3 cellular contexts compared by ENCODE assay signal in the genomic region with DNA sequence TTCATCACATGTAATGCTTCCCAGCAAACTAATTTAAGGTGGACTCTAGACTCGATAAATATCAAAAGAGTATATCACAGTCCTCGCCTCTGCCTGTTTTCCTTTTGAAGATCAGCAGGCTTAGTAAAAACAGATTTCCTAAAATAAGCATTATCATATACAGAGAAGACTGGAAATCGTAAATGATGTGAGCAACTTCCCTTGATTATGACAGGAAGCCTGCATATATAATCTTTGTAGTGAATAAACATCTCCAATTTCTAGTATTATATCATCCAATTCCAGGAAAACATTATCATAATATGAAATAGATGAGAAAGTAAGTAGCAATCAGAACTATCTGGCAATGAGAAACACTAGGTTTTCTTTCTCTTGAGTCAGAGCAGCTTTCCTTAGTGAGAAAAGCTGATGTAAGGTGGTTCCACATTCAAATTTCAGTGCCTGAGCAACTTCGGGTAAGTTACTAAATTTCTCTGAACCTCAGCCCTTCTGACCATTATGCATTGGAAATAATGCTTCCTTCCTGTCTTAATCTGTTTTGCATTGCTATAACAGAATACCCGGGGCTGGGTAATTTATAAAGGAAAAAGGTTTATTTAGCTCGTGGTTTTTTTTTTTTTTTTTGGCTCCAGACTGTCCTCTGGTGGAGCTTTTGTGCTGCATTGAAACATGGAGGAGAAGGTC.
TF ChIP-seq lines count a peak whose summit lies in the region.

No MANE protein-coding gene starts in this region.

TF ChIP-seq in SK-N-SH, 30 proteins besides CTCF, POLR2A, EP300 and RAD21:
- TF ChIP-seq FOXM1 (IDR thresholded peaks at IDR 0.05; ENCODE audit: low read depth) (no peak), MEF2A (IDR thresholded peaks at IDR 0.05; ENCODE audit: borderline replicate concordance, low read depth) (no peak), NFIC (IDR thresholded peaks at IDR 0.05; ENCODE audit: borderline replicate concordance) (no peak), SMC3 (IDR thresholded peaks at IDR 0.05; ENCODE audit: low read depth, low read length) (no peak), ZBTB33 (IDR thresholded peaks at IDR 0.05; ENCODE audit: borderline replicate concordance, low read depth) (no peak), TEAD4 (IDR thresholded peaks at IDR 0.05; ENCODE audit: borderline replicate concordance, insufficient read depth) (no peak), USF2 (IDR thresholded peaks at IDR 0.05; ENCODE audit: borderline replicate concordance, low read depth, low read length) (no peak), GATA2 (CRISPR knock-in tag; IDR thresholded peaks at IDR 0.05) (no peak), YY1 (IDR thresholded peaks at IDR 0.05; ENCODE audit: low read depth) (no peak), TCF12 (IDR thresholded peaks at IDR 0.05) (no peak)
- TF ChIP-seq, protein P1, sequence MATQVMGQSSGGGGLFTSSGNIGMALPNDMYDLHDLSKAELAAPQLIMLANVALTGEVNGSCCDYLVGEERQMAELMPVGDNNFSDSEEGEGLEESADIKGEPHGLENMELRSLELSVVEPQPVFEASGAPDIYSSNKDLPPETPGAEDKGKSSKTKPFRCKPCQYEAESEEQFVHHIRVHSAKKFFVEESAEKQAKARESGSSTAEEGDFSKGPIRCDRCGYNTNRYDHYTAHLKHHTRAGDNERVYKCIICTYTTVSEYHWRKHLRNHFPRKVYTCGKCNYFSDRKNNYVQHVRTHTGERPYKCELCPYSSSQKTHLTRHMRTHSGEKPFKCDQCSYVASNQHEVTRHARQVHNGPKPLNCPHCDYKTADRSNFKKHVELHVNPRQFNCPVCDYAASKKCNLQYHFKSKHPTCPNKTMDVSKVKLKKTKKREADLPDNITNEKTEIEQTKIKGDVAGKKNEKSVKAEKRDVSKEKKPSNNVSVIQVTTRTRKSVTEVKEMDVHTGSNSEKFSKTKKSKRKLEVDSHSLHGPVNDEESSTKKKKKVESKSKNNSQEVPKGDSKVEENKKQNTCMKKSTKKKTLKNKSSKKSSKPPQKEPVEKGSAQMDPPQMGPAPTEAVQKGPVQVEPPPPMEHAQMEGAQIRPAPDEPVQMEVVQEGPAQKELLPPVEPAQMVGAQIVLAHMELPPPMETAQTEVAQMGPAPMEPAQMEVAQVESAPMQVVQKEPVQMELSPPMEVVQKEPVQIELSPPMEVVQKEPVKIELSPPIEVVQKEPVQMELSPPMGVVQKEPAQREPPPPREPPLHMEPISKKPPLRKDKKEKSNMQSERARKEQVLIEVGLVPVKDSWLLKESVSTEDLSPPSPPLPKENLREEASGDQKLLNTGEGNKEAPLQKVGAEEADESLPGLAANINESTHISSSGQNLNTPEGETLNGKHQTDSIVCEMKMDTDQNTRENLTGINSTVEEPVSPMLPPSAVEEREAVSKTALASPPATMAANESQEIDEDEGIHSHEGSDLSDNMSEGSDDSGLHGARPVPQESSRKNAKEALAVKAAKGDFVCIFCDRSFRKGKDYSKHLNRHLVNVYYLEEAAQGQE (IDR thresholded peaks at IDR 0.05; ENCODE audit: low read depth, low read length) = no peak

TF ChIP-seq in SK-N-SH treated with all-trans-retinoic acid at 6 μM for 48 hours, 23 proteins besides CTCF, POLR2A, EP300 and RAD21:
- TF ChIP-seq CSDC2 (CRISPR knock-in tag; IDR thresholded peaks at IDR 0.05) (no peak), GLIS3 (CRISPR knock-in tag; IDR thresholded peaks at IDR 0.05) (no peak), SNAI2 (CRISPR knock-in tag; IDR thresholded peaks at IDR 0.05) (no peak), ZNF70 (CRISPR knock-in tag; IDR thresholded peaks at IDR 0.05) (no peak)
- TF ChIP-seq, protein P2, sequence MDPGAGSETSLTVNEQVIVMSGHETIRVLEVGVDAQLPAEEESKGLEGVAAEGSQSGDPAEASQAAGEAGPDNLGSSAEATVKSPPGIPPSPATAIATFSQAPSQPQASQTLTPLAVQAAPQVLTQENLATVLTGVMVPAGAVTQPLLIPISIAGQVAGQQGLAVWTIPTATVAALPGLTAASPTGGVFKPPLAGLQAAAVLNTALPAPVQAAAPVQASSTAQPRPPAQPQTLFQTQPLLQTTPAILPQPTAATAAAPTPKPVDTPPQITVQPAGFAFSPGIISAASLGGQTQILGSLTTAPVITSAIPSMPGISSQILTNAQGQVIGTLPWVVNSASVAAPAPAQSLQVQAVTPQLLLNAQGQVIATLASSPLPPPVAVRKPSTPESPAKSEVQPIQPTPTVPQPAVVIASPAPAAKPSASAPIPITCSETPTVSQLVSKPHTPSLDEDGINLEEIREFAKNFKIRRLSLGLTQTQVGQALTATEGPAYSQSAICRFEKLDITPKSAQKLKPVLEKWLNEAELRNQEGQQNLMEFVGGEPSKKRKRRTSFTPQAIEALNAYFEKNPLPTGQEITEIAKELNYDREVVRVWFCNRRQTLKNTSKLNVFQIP (CRISPR knock-in tag; IDR thresholded peaks at IDR 0.05; ENCODE audit: borderline replicate concordance, low read depth) = no peak
TF ChIP-seq in SK-N-SH treated with all-trans-retinoic acid at 6 μM for 48 hours: peak in this region for 0.

TF ChIP-seq in IMR-90, 13 proteins besides CTCF, POLR2A, EP300 and RAD21:
- TF ChIP-seq BHLHE40 (IDR thresholded peaks at IDR 0.05; ENCODE audit: low read depth, low read length) (no peak), USF2 (IDR thresholded peaks at IDR 0.05; ENCODE audit: low read depth, low read length) (no peak), RFX5 (IDR thresholded peaks at IDR 0.05; ENCODE audit: low read depth, low read length) (no peak), NFE2L2 (IDR thresholded peaks at IDR 0.05; ENCODE audit: low read depth, low read length) (no peak), MAZ (IDR thresholded peaks at IDR 0.05; ENCODE audit: borderline replicate concordance, low read depth, low read length) (no peak), FOS (IDR thresholded peaks at IDR 0.05; ENCODE audit: low read depth, low read length) (no peak), CEBPB (IDR thresholded peaks at IDR 0.05; ENCODE audit: low read depth, low read length) (no peak), SMC3 (IDR thresholded peaks at IDR 0.05; ENCODE audit: low read depth, low read length) (no peak), CHD1 (IDR thresholded peaks at IDR 0.05; ENCODE audit: low read depth, low read length) (no peak)
- TF ChIP-seq, protein P3, sequence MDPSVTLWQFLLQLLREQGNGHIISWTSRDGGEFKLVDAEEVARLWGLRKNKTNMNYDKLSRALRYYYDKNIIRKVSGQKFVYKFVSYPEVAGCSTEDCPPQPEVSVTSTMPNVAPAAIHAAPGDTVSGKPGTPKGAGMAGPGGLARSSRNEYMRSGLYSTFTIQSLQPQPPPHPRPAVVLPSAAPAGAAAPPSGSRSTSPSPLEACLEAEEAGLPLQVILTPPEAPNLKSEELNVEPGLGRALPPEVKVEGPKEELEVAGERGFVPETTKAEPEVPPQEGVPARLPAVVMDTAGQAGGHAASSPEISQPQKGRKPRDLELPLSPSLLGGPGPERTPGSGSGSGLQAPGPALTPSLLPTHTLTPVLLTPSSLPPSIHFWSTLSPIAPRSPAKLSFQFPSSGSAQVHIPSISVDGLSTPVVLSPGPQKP (IDR thresholded peaks at IDR 0.05; ENCODE audit: borderline replicate concordance, low read depth, low read length) = no peak
